ENCODE assay signal across 23 cellular contexts in genomic region chr20:64136004-64136710, GRCh38. TPM values are rescaled to one million over a fixed set of nuclear protein-coding genes. Genes with fewer than 3 reads are reported as not detected.
DNase-seq lines count a peak whose midpoint lies in the region; ATAC-seq, FAIRE-seq and TF ChIP-seq lines count a peak whose summit lies in the region.
"Had no signal": no experiment of that assay in that cellular context is flagged by ENCODE, and none has a peak within 500 bp of the region (broad histone marks: within the 10 kb centered on the region; RNA-seq: fewer than 3 reads in every experiment).

No MANE protein-coding gene starts in this region.

- TF ChIP-seq RAD21 in H1 (IDR thresholded peaks at IDR 0.05 in 1 of 2, conservative IDR thresholded peaks at IDR 0.05 in 1 of 2; ENCODE audit: low read depth in 2 of 2, low read length in 2 of 2), result no peak

- H3K4me3 ChIP-seq in H1 (ENCODE audit: extremely low read depth in 1 of 4, insufficient read depth in 2 of 4, low read depth in 3 of 4, low read length in 4 of 4) (no peak overlapping the region), osteoblast (ENCODE audit: insufficient read depth, low read length) (no peak overlapping the region), hepatocyte (no peak overlapping the region)
- H3K4me3 ChIP-seq: A549, BLaER1 had no signal

- DNase-seq in left ventricle myocardium superior (peak; percentile 11), left cardiac atrium (no peak), H1 (ENCODE audit: low read depth in 1 of 2, low spot score in 2 of 2) (peak in 1 of 2 experiments; percentile 19), osteoblast (ENCODE audit: insufficient read length, low spot score, missing footprints) (peak; percentile 45), hepatocyte (ENCODE audit: low spot score) (no peak)
- no peak for DNase-seq in activated T-helper 2 cell treated with anti-CD3 and anti-CD28 coated beads, Interferon-gamma antibody, Interleukin-2, Interleukin-4, amounts not matched to agents 10 μg/mL and 5 μg/mL and 100 μg/mL, durations not matched to agents 14 hours and 24 hours and 36 hours (ENCODE audit: low spot score)
- DNase-seq: CD4-positive, alpha-beta memory T cell; DMS153; GF-D8; HCEC 1CT; Karpas-422; NCI-H1436; NCI-H1930; NCI-H226; NCI-H524; NCI-H82; PC-3; RPMI8226 had no signal

- H3K9me3 ChIP-seq in H1 (ENCODE audit: insufficient read depth in 2 of 2, low read depth in 1 of 2, low read length in 1 of 2) (no peaks in the 10 kb centered on the region), osteoblast (ENCODE audit: low read depth, low read length) (no peaks in the 10 kb centered on the region), hepatocyte (ENCODE audit: low read depth) (no peaks in the 10 kb centered on the region)
- H3K9me3 ChIP-seq: A549, BLaER1 had no signal

- H3K79me2 ChIP-seq in H1 (ENCODE audit: control insufficient read depth in 1 of 2, insufficient read depth in 2 of 2, low read length in 2 of 2) (no peaks in the 10 kb centered on the region), osteoblast (ENCODE audit: insufficient read depth, low read length) (no peaks in the 10 kb centered on the region), hepatocyte (no peaks in the 10 kb centered on the region)

- no peaks in the 10 kb centered on the region for H3K4me1 Mint-ChIP-seq in activated T-helper 2 cell treated with anti-CD3 and anti-CD28 coated beads, Interferon-gamma antibody, Interleukin-2, Interleukin-4, amounts not matched to agents 10 μg/mL and 5 μg/mL and 100 μg/mL, durations not matched to agents 14 hours and 24 hours and 36 hours (ENCODE audit: low read depth)
- H3K4me1 Mint-ChIP-seq: CD4-positive, alpha-beta memory T cell; IgD-negative memory B cell had no signal

- no peak overlapping the region for H2AFZ ChIP-seq in H1 (ENCODE audit: low read length)
- H2AFZ ChIP-seq in osteoblast (ENCODE audit: low read length), result no peak overlapping the region
- no peak overlapping the region for H2AFZ ChIP-seq in hepatocyte

- ATAC-seq in left ventricle myocardium superior (no peak), left cardiac atrium (no peak), GM21526 (IDR thresholded peaks at IDR 0.05; ENCODE audit: low FRiP score, unreplicated experiment) (no peak)
- ATAC-seq: A549, PC-3 had no signal

- no peak overlapping the region for H3K56ac ChIP-seq in H1 (replicated peaks; ENCODE audit: insufficient read length, low read depth, low read length)

- H2BK5ac ChIP-seq in H1 (ENCODE audit: low read depth, low read length), result no peak overlapping the region

- intact Hi-C loops in left ventricle myocardium superior (cut with micrococcal nuclease) (no loop called here), left cardiac atrium (cut with DNase I) (no loop called here)
- intact Hi-C loops in activated T-helper 2 cell treated with anti-CD3 and anti-CD28 coated beads, Interferon-gamma antibody, Interleukin-2, Interleukin-4, amounts not matched to agents 10 μg/mL and 5 μg/mL and 100 μg/mL, durations not matched to agents 14 hours and 24 hours and 36 hours (cut with micrococcal nuclease), result no loop called here

- H3K23ac ChIP-seq in H1 (ENCODE audit: insufficient read length), result no peak overlapping the region

- H3K36me3 ChIP-seq in H1 (ENCODE audit: control insufficient read depth in 2 of 4, insufficient read depth in 4 of 4, low read length in 3 of 4) (no peaks in the 10 kb centered on the region), osteoblast (ENCODE audit: insufficient read depth, low read length) (no peaks in the 10 kb centered on the region), hepatocyte (replicated peaks; ENCODE audit: insufficient read depth, low read depth) (no peaks in the 10 kb centered on the region)
- H3K36me3 ChIP-seq: BLaER1 had no signal

- H3K4me1 ChIP-seq in H1 (replicated peaks in 1 of 4; ENCODE audit: control insufficient read depth in 3 of 4, insufficient read depth in 4 of 4, low read length in 3 of 4), result peaks cover 0 to 7% (median 4%) of the 10 kb centered on the region in 4 experiments; a peak in 5 of 7 replicates
- H3K4me1 ChIP-seq in osteoblast (ENCODE audit: insufficient read depth, low read length), result no peaks in the 10 kb centered on the region
- H3K4me1 ChIP-seq in hepatocyte (ENCODE audit: insufficient read depth), result no peaks in the 10 kb centered on the region
- H3K4me1 ChIP-seq: A549, BLaER1 had no signal

- no peak overlapping the region for H4K5ac ChIP-seq in H1 (ENCODE audit: insufficient read length, low read depth, low read length)

- H2BK15ac ChIP-seq in H1 (ENCODE audit: low read length), result no peak overlapping the region

- H3K4me2 ChIP-seq in H1 (ENCODE audit: insufficient read depth in 1 of 2, low read depth in 2 of 2, low read length in 2 of 2), result no peak overlapping the region
- H3K4me2 ChIP-seq in osteoblast (ENCODE audit: insufficient read depth, low read length), result no peak overlapping the region
- H3K4me2 ChIP-seq in hepatocyte, result no peak overlapping the region
- H3K4me2 ChIP-seq: A549, BLaER1 had no signal

- H3K27ac ChIP-seq in H1 (ENCODE audit: low read depth, low read length) (no peak overlapping the region), osteoblast (ENCODE audit: low read depth, low read length) (no peak overlapping the region), hepatocyte (no peak overlapping the region)
- H3K27ac ChIP-seq: A549, BLaER1 had no signal

- FAIRE-seq in H1 (lab: Jason Lieb, UNC), result no peak
- FAIRE-seq: A549 had no signal

- H3K9me2 ChIP-seq in hepatocyte (replicated peaks; ENCODE audit: insufficient read depth), result no peaks in the 10 kb centered on the region

- TF ChIP-seq POLR2A in H1 (IDR thresholded peaks at IDR 0.05; ENCODE audit: control extremely low read depth in 1 of 2, low read depth in 2 of 2, low read length in 2 of 2), result no peak

- no peak overlapping the region for H2BK20ac ChIP-seq in H1 (ENCODE audit: low read length)

- no peak overlapping the region for H3K4me3 Mint-ChIP-seq in activated T-helper 2 cell treated with anti-CD3 and anti-CD28 coated beads, Interferon-gamma antibody, Interleukin-2, Interleukin-4, amounts not matched to agents 10 μg/mL and 5 μg/mL and 100 μg/mL, durations not matched to agents 14 hours and 24 hours and 36 hours (ENCODE audit: low read depth)
- H3K4me3 Mint-ChIP-seq: CD4-positive, alpha-beta memory T cell; IgD-negative memory B cell had no signal

- TF ChIP-seq CTCF in H1 (IDR thresholded peaks at IDR 0.05; ENCODE audit: control extremely low read depth in 1 of 3, insufficient read depth in 1 of 3, low read depth in 1 of 3, low read length in 3 of 3) (no peak), osteoblast (IDR thresholded peaks at IDR 0.05; ENCODE audit: extremely low read depth, low read depth, low read length) (no peak), hepatocyte (IDR thresholded peaks at IDR 0.05; ENCODE audit: poor library complexity) (no peak)

- no peaks in the 10 kb centered on the region for H3K79me1 ChIP-seq in H1 (ENCODE audit: low read depth, low read length)

- H3K36me3 Mint-ChIP-seq in activated T-helper 2 cell treated with anti-CD3 and anti-CD28 coated beads, Interferon-gamma antibody, Interleukin-2, Interleukin-4, amounts not matched to agents 10 μg/mL and 5 μg/mL and 100 μg/mL, durations not matched to agents 14 hours and 24 hours and 36 hours (ENCODE audit: low read depth), result no peaks in the 10 kb centered on the region
- H3K36me3 Mint-ChIP-seq: CD4-positive, alpha-beta memory T cell; IgD-negative memory B cell had no signal

- POLR2A ChIA-PET in H1 (lab: Charles Lee; ENCODE audit: partially characterized antibody), result no interaction called here

- no peak overlapping the region for H2BK120ac ChIP-seq in H1 (replicated peaks; ENCODE audit: low read depth, low read length)

- 0 out of 2 replicates have a peak overlapping the region, but pooled peaks have one; percentile 11 for H2BK12ac ChIP-seq in H1 (ENCODE audit: low read depth, low read length)

- H4K8ac ChIP-seq in H1 (ENCODE audit: extremely low read depth, insufficient read depth, low read length), result no peak overlapping the region

- no peak overlapping the region for H3K18ac ChIP-seq in H1 (ENCODE audit: extremely low read depth, low read length)

- TF ChIP-seq EP300 in H1 (IDR thresholded peaks at IDR 0.05; ENCODE audit: borderline replicate concordance in 1 of 2, low read depth in 2 of 2, low read length in 2 of 2), result no peak

- H3K4ac ChIP-seq in H1 (replicated peaks; ENCODE audit: insufficient read length, low read depth, low read length), result no peak overlapping the region

- 86% methylated on average over 28 of the region's 32 CpGs; no CpG with 5 or more reads in 1 of the 2 experiments for WGBS in H1 (ENCODE audit: extremely low coverage in 1 of 2, insufficient coverage in 1 of 2, insufficient read length in 1 of 2, insufficient replicate concordance in 2 of 2, low coverage in 1 of 2, low lambda C conversion rate in 2 of 2, missing lambda C conversion rate in 1 of 2), 2 experiments
- 84% methylated on average over 30 of the region's 32 CpGs for WGBS in hepatocyte (ENCODE audit: low lambda C conversion rate, missing lambda C conversion rate)

- no peak overlapping the region for H4K91ac ChIP-seq in H1 (replicated peaks; ENCODE audit: insufficient read length, low read length)

- H3K14ac ChIP-seq in H1 (ENCODE audit: insufficient read length), result no peak overlapping the region

- no peak overlapping the region for H3K9ac ChIP-seq in H1 (replicated peaks in 1 of 4; ENCODE audit: extremely low read depth in 1 of 4, low read depth in 3 of 4, low read length in 3 of 4)
- H3K9ac ChIP-seq: BLaER1 had no signal

- H2AK5ac ChIP-seq in H1 (ENCODE audit: low read depth, low read length), result no peak overlapping the region

- no peaks in the 10 kb centered on the region for H3K23me2 ChIP-seq in H1 (ENCODE audit: low read depth, low read length)

- no peaks in the 10 kb centered on the region for H4K20me1 ChIP-seq in H1 (replicated peaks in 1 of 2; ENCODE audit: control insufficient read depth in 1 of 2, insufficient read depth in 2 of 2, low read length in 2 of 2)
- H4K20me1 ChIP-seq in osteoblast (ENCODE audit: insufficient read depth, low read length), result no peaks in the 10 kb centered on the region
- H4K20me1 ChIP-seq in hepatocyte (ENCODE audit: insufficient read depth, poor library complexity, severe bottlenecking), result no peaks in the 10 kb centered on the region
- H4K20me1 ChIP-seq: BLaER1 had no signal

- no peaks in the 10 kb centered on the region for H3K27me3 Mint-ChIP-seq in activated T-helper 2 cell treated with anti-CD3 and anti-CD28 coated beads, Interferon-gamma antibody, Interleukin-2, Interleukin-4, amounts not matched to agents 10 μg/mL and 5 μg/mL and 100 μg/mL, durations not matched to agents 14 hours and 24 hours and 36 hours (ENCODE audit: low read depth)

- H3K27me3 ChIP-seq in H1 (replicated peaks in 1 of 4; ENCODE audit: control insufficient read depth in 3 of 4, extremely low read depth in 1 of 4, insufficient read depth in 3 of 4, low read length in 3 of 4) (no peaks in the 10 kb centered on the region), osteoblast (ENCODE audit: insufficient read depth, low read length) (no peaks in the 10 kb centered on the region), hepatocyte (no peaks in the 10 kb centered on the region)
- H3K27me3 ChIP-seq: BLaER1 had no signal

- H3K27ac Mint-ChIP-seq in activated T-helper 2 cell treated with anti-CD3 and anti-CD28 coated beads, Interferon-gamma antibody, Interleukin-2, Interleukin-4, amounts not matched to agents 10 μg/mL and 5 μg/mL and 100 μg/mL, durations not matched to agents 14 hours and 24 hours and 36 hours, result no peak overlapping the region
- H3K27ac Mint-ChIP-seq: IgD-negative memory B cell had no signal

- H3K9me3 Mint-ChIP-seq in activated T-helper 2 cell treated with anti-CD3 and anti-CD28 coated beads, Interferon-gamma antibody, Interleukin-2, Interleukin-4, amounts not matched to agents 10 μg/mL and 5 μg/mL and 100 μg/mL, durations not matched to agents 14 hours and 24 hours and 36 hours, result no peaks in the 10 kb centered on the region
- H3K9me3 Mint-ChIP-seq: IgD-negative memory B cell had no signal

- CTCF ChIA-PET in H1 (lab: Charles Lee; ENCODE audit: partially characterized antibody), result interaction anchor here (1.4 kb wide), 1 partner anchor 10 kb away, joined by 3 read pairs; no protein-coding TSS in a partner anchor

RNA-seq across cellular contexts. Expression of gene MYT1, which starts 28.1 kb away (rescaled TPM):
- total RNA-seq in left ventricle myocardium superior (0.20 TPM), left cardiac atrium (under 1 TPM; 0.21 to 0.34 TPM), osteoblast (not detected in 2 replicates), hepatocyte (0.03 and 0.08 TPM in 2 replicates)
- total RNA-seq in H1 (2021; fragmentation: NEBNext Ultra II Directional; extraction: Animal tissue kit (Norgen Biotek cat#: 25700)), result 1.1 and 2.0 TPM in 2 replicates
- polyA plus RNA-seq in H1 (2011; rRNA removed) (0.63 and 1.0 TPM in 2 replicates), hepatocyte (0.05 and 0.06 TPM in 2 replicates)
- polyA plus RNA-seq in H1 (2011; cell fraction: cytosol; rRNA removed), result 0.96 TPM
- 2.8 TPM for polyA plus RNA-seq in H1 (2011; cell fraction: nucleus; rRNA removed)
- polyA plus RNA-seq in H1 (2012, experiment 1 of 2), result 0.51 to 1.5 TPM (median 1.1 TPM) in 4 replicates
- polyA plus RNA-seq in H1 (2012, experiment 2 of 2), result 0.24 TPM
- 1.2 TPM for polyA plus RNA-seq in H1 (2013, experiment 1 of 2)
- polyA plus RNA-seq in H1 (2013, experiment 2 of 2), result 0.90 TPM
- 0.88 and 0.95 TPM in 2 replicates for polyA minus RNA-seq in H1 (2011; rRNA and poly(A)+ RNA removed)
- polyA minus RNA-seq in H1 (2011; cell fraction: cytosol; rRNA and poly(A)+ RNA removed), result 1.3 TPM
- polyA minus RNA-seq in H1 (2011; cell fraction: nucleus; rRNA and poly(A)+ RNA removed), result 1.00 TPM
- total RNA-seq in activated T-helper 2 cell treated with anti-CD3 and anti-CD28 coated beads, Interferon-gamma antibody, Interleukin-2, Interleukin-4, amounts not matched to agents 10 μg/mL and 5 μg/mL and 100 μg/mL, durations not matched to agents 14 hours and 24 hours and 36 hours, result not detected in 2 replicates
- total RNA-seq: CD4-positive, alpha-beta memory T cell; MCF 10A had no signal
- polyA plus RNA-seq: CD4-positive, alpha-beta memory T cell; IgD-negative memory B cell had no signal

RNA-seq across cellular contexts. Expression of gene NPBWR2, which starts 28.8 kb away (rescaled TPM):
- total RNA-seq in left ventricle myocardium superior, result not detected
- not detected for total RNA-seq in left cardiac atrium
- not detected in 2 replicates for total RNA-seq in H1 (2021; fragmentation: NEBNext Ultra II Directional; extraction: Animal tissue kit (Norgen Biotek cat#: 25700))
- polyA plus RNA-seq in H1 (2011; rRNA removed), result not detected in 2 replicates
- not detected for polyA plus RNA-seq in H1 (2011; cell fraction: cytosol; rRNA removed)
- polyA plus RNA-seq in H1 (2011; cell fraction: nucleus; rRNA removed), result not detected
- polyA plus RNA-seq in H1 (2012, experiment 1 of 2), result 0.11 TPM in 1 of 4 replicates, not detected in the others
- not detected for polyA plus RNA-seq in H1 (2012, experiment 2 of 2)
- polyA plus RNA-seq in H1 (2013, experiment 1 of 2), result not detected
- polyA plus RNA-seq in H1 (2013, experiment 2 of 2), result not detected
- polyA minus RNA-seq in H1 (2011; rRNA and poly(A)+ RNA removed), result not detected in 2 replicates
- polyA minus RNA-seq in H1 (2011; cell fraction: cytosol; rRNA and poly(A)+ RNA removed), result not detected
- not detected for polyA minus RNA-seq in H1 (2011; cell fraction: nucleus; rRNA and poly(A)+ RNA removed)
- not detected in 2 replicates for total RNA-seq in osteoblast
- not detected in 2 replicates for total RNA-seq in hepatocyte
- not detected in 2 replicates for polyA plus RNA-seq in hepatocyte
- not detected in 2 replicates for total RNA-seq in activated T-helper 2 cell treated with anti-CD3 and anti-CD28 coated beads, Interferon-gamma antibody, Interleukin-2, Interleukin-4, amounts not matched to agents 10 μg/mL and 5 μg/mL and 100 μg/mL, durations not matched to agents 14 hours and 24 hours and 36 hours
- total RNA-seq: CD4-positive, alpha-beta memory T cell; MCF 10A; PC-3 had no signal
- polyA plus RNA-seq: A549; CD4-positive, alpha-beta memory T cell; IgD-negative memory B cell had no signal

RNA-seq across cellular contexts. Expression of gene LKAAEAR1, which starts 52.0 kb away (rescaled TPM):
- total RNA-seq in left ventricle myocardium superior (not detected), left cardiac atrium (under 1 TPM in 1 of 2 donors, not detected in 1; 0.41 TPM), osteoblast (0.72 TPM in 1 of 2 replicates, not detected in the other), hepatocyte (not detected in 2 replicates)
- total RNA-seq in H1 (2021; fragmentation: NEBNext Ultra II Directional; extraction: Animal tissue kit (Norgen Biotek cat#: 25700)), result 0.41 and 0.52 TPM in 2 replicates
- polyA plus RNA-seq in H1 (2011; rRNA removed) (0.53 and 0.91 TPM in 2 replicates), hepatocyte (0.91 and 1.2 TPM in 2 replicates)
- 0.65 TPM for polyA plus RNA-seq in H1 (2011; cell fraction: cytosol; rRNA removed)
- 0.34 TPM for polyA plus RNA-seq in H1 (2011; cell fraction: nucleus; rRNA removed)
- polyA plus RNA-seq in H1 (2012, experiment 1 of 2), result 0.24 TPM in 1 of 4 replicates, not detected in the others
- polyA plus RNA-seq in H1 (2012, experiment 2 of 2), result not detected
- polyA plus RNA-seq in H1 (2013, experiment 1 of 2), result 0.20 TPM
- polyA plus RNA-seq in H1 (2013, experiment 2 of 2), result 0.28 TPM
- not detected in 2 replicates for polyA minus RNA-seq in H1 (2011; rRNA and poly(A)+ RNA removed)
- polyA minus RNA-seq in H1 (2011; cell fraction: cytosol; rRNA and poly(A)+ RNA removed), result not detected
- polyA minus RNA-seq in H1 (2011; cell fraction: nucleus; rRNA and poly(A)+ RNA removed), result not detected
- total RNA-seq in activated T-helper 2 cell treated with anti-CD3 and anti-CD28 coated beads, Interferon-gamma antibody, Interleukin-2, Interleukin-4, amounts not matched to agents 10 μg/mL and 5 μg/mL and 100 μg/mL, durations not matched to agents 14 hours and 24 hours and 36 hours, result 0.21 and 0.25 TPM in 2 replicates
- total RNA-seq: MCF 10A had no signal

RNA-seq across cellular contexts. Expression of gene OPRL1, which starts 56.3 kb away (rescaled TPM):
- 0.27 TPM for total RNA-seq in left ventricle myocardium superior
- total RNA-seq in left cardiac atrium, result under 1 TPM; 0.71 to 0.97 TPM
- 0.52 and 0.63 TPM in 2 replicates for total RNA-seq in H1 (2021; fragmentation: NEBNext Ultra II Directional; extraction: Animal tissue kit (Norgen Biotek cat#: 25700))
- 0.98 and 2.0 TPM in 2 replicates for polyA plus RNA-seq in H1 (2011; rRNA removed)
- polyA plus RNA-seq in H1 (2011; cell fraction: cytosol; rRNA removed), result 1.3 TPM
- 2.1 TPM for polyA plus RNA-seq in H1 (2011; cell fraction: nucleus; rRNA removed)
- polyA plus RNA-seq in H1 (2012, experiment 1 of 2), result 0.52 to 1.4 TPM (median 1.1 TPM) in 4 replicates
- polyA plus RNA-seq in H1 (2012, experiment 2 of 2), result 0.81 TPM
- 0.39 TPM for polyA plus RNA-seq in H1 (2013, experiment 1 of 2)
- polyA plus RNA-seq in H1 (2013, experiment 2 of 2), result 0.46 TPM
- polyA minus RNA-seq in H1 (2011; rRNA and poly(A)+ RNA removed), result 1.2 and 1.4 TPM in 2 replicates
- 1.4 TPM for polyA minus RNA-seq in H1 (2011; cell fraction: cytosol; rRNA and poly(A)+ RNA removed)
- polyA minus RNA-seq in H1 (2011; cell fraction: nucleus; rRNA and poly(A)+ RNA removed), result 0.50 TPM
- total RNA-seq in osteoblast, result 0.59 and 0.72 TPM in 2 replicates
- total RNA-seq in hepatocyte, result 1.1 and 1.5 TPM in 2 replicates
- polyA plus RNA-seq in hepatocyte, result 0.50 and 0.90 TPM in 2 replicates
- 0.32 and 0.41 TPM in 2 replicates for total RNA-seq in activated T-helper 2 cell treated with anti-CD3 and anti-CD28 coated beads, Interferon-gamma antibody, Interleukin-2, Interleukin-4, amounts not matched to agents 10 μg/mL and 5 μg/mL and 100 μg/mL, durations not matched to agents 14 hours and 24 hours and 36 hours

RNA-seq across cellular contexts. Expression of gene RGS19, which starts 56.8 kb away (rescaled TPM):
- 5.4 TPM for total RNA-seq in left ventricle myocardium superior
- total RNA-seq in left cardiac atrium, result 1 to 10 TPM; 9.7 to 10.0 TPM
- 12.7 and 13.1 TPM in 2 replicates for total RNA-seq in H1 (2021; fragmentation: NEBNext Ultra II Directional; extraction: Animal tissue kit (Norgen Biotek cat#: 25700))
- polyA plus RNA-seq in H1 (2011; rRNA removed), result 16.8 and 21.9 TPM in 2 replicates
- 14.6 TPM for polyA plus RNA-seq in H1 (2011; cell fraction: cytosol; rRNA removed)
- 18.9 TPM for polyA plus RNA-seq in H1 (2011; cell fraction: nucleus; rRNA removed)
- polyA plus RNA-seq in H1 (2012, experiment 1 of 2), result 9.5 to 12.1 TPM (median 10.6 TPM) in 4 replicates
- polyA plus RNA-seq in H1 (2012, experiment 2 of 2), result 8.8 TPM
- polyA plus RNA-seq in H1 (2013, experiment 1 of 2), result 9.0 TPM
- polyA plus RNA-seq in H1 (2013, experiment 2 of 2), result 8.9 TPM
- polyA minus RNA-seq in H1 (2011; rRNA and poly(A)+ RNA removed), result 4.3 and 4.8 TPM in 2 replicates
- 8.7 TPM for polyA minus RNA-seq in H1 (2011; cell fraction: cytosol; rRNA and poly(A)+ RNA removed)
- polyA minus RNA-seq in H1 (2011; cell fraction: nucleus; rRNA and poly(A)+ RNA removed), result 6.3 TPM
- total RNA-seq in osteoblast, result 5.3 and 6.9 TPM in 2 replicates
- total RNA-seq in hepatocyte, result 8.1 and 8.8 TPM in 2 replicates
- polyA plus RNA-seq in hepatocyte, result 10.9 and 13.5 TPM in 2 replicates
- 42.0 and 43.3 TPM in 2 replicates for total RNA-seq in activated T-helper 2 cell treated with anti-CD3 and anti-CD28 coated beads, Interferon-gamma antibody, Interleukin-2, Interleukin-4, amounts not matched to agents 10 μg/mL and 5 μg/mL and 100 μg/mL, durations not matched to agents 14 hours and 24 hours and 36 hours

Comparison
In these comparisons a context has a peak if more than half of its experiments do, and no peak if none do; other contexts are left out.
1. DNase-seq: peak in left ventricle myocardium superior (single experiment) and osteoblast (single experiment); none in left cardiac atrium (single experiment), hepatocyte (single experiment) and activated T-helper 2 cell treated with anti-CD3 and anti-CD28 coated beads, Interferon-gamma antibody, Interleukin-2, Interleukin-4, amounts not matched to agents 10 μg/mL and 5 μg/mL and 100 μg/mL, durations not matched to agents 14 hours and 24 hours and 36 hours (single experiment).